19 cellular contexts compared by ENCODE assay signal in the genomic region with DNA sequence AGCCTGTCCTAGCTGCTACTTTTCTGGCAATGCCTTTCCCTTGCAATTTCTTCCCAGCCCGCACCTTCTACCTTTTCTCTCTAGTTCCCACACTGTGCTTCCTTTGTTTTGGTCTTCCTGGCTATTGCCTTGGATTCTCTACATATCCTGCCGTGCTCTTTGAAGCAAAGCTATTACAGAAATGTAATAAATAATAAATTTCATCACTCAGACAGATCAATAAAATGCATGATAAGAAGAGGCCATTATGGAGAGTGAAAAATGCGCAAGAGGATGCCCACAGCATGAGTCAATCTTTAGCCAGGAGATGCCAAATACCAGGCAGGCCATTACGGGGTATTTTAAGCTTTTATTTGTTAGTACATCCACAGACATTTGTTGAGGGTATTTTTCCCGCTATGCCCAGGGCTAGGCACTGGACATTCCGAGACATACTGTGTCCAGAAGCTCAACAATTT.
DNase-seq lines count a peak whose midpoint lies in the region; ATAC-seq and TF ChIP-seq lines count a peak whose summit lies in the region.
"Had no signal": no experiment of that assay in that cellular context is flagged by ENCODE, and none has a peak within 500 bp of the region (broad histone marks: within the 10 kb centered on the region; RNA-seq: fewer than 3 reads in every experiment).

No MANE protein-coding gene starts in this region.

- H3K27me3 Mint-ChIP-seq in Calu3 (ENCODE audit: unreplicated experiment): no peaks in the 10 kb centered on the region
- H3K27me3 Mint-ChIP-seq in activated T-cell treated with anti-CD3 and anti-CD28 coated beads, Interleukin-2, amount 50 U/mL, for 24 hours: no peaks in the 10 kb centered on the region
- H3K27me3 Mint-ChIP-seq: brain; naive thymus-derived CD4-positive, alpha-beta T cell had no signal

- no peaks in the 10 kb centered on the region for H3K79me2 ChIP-seq in Karpas-422 (ENCODE audit: low read length)
- H3K79me2 ChIP-seq in osteoblast (ENCODE audit: insufficient read depth, low read length): no peaks in the 10 kb centered on the region

- BruUV-seq in Calu3 (replicated peaks; lab: Mats Ljungman, UMichigan): no TSS peak

- TF ChIP-seq POLR2A in body of pancreas (IDR thresholded peaks at IDR 0.05): no peak

- no peak overlapping the region for H3K4me3 ChIP-seq in Karpas-422 (ENCODE audit: low read length)
- no peak overlapping the region for H3K4me3 ChIP-seq in body of pancreas
- no peak overlapping the region for H3K4me3 ChIP-seq in osteoblast (ENCODE audit: insufficient read depth, low read length)
- H3K4me3 ChIP-seq: coronary artery, stomach, vagina had no signal

- H3K36me3 Mint-ChIP-seq in Calu3 (ENCODE audit: insufficient read depth, unreplicated experiment): peaks cover 13% of the 10 kb centered on the region
- H3K36me3 Mint-ChIP-seq in activated T-cell treated with anti-CD3 and anti-CD28 coated beads, Interleukin-2, amount 50 U/mL, for 24 hours (ENCODE audit: low read depth): no peaks in the 10 kb centered on the region

- H3K4me1 Mint-ChIP-seq in Calu3 (ENCODE audit: low read depth, unreplicated experiment): peaks cover 35% of the 10 kb centered on the region
- peaks cover 3% of the 10 kb centered on the region for H3K4me1 Mint-ChIP-seq in activated T-cell treated with anti-CD3 and anti-CD28 coated beads, Interleukin-2, amount 50 U/mL, for 24 hours (ENCODE audit: low read depth)

- H3K9me3 Mint-ChIP-seq in Calu3 (ENCODE audit: low read depth, unreplicated experiment): no peaks in the 10 kb centered on the region
- peaks cover 3% of the 10 kb centered on the region for H3K9me3 Mint-ChIP-seq in activated T-cell treated with anti-CD3 and anti-CD28 coated beads, Interleukin-2, amount 50 U/mL, for 24 hours

- 0 out of 2 replicates have a peak overlapping the region, but pooled peaks have one; percentile 14 for H2AFZ ChIP-seq in Karpas-422 (ENCODE audit: low read length)
- no peak overlapping the region for H2AFZ ChIP-seq in osteoblast (ENCODE audit: low read length)

- H3K4me2 ChIP-seq in Karpas-422 (ENCODE audit: low read depth, low read length, poor library complexity, severe bottlenecking) (peak overlapping the region; percentile 1), osteoblast (ENCODE audit: insufficient read depth, low read length) (no peak overlapping the region)

- CTCF ChIA-PET in Calu3 (lab: Charles Lee): interaction anchor here (0.5 to 1.0 kb wide), 4 partner anchors 9 to 509 kb away, joined by 3 to 6 read pairs (median 4); no protein-coding TSS in a partner anchor

- no peaks in the 10 kb centered on the region for H3K27me3 ChIP-seq in Karpas-422 (ENCODE audit: low read length)
- H3K27me3 ChIP-seq in body of pancreas: no peaks in the 10 kb centered on the region
- no peaks in the 10 kb centered on the region for H3K27me3 ChIP-seq in osteoblast (ENCODE audit: insufficient read depth, low read length)
- H3K27me3 ChIP-seq: stomach, vagina had no signal

- peak overlapping the region; percentile 79; the same call in 1 of the 2 replicates for H3K27ac ChIP-seq in Karpas-422 (ENCODE audit: low read length)
- no peak overlapping the region for H3K27ac ChIP-seq in body of pancreas
- no peak overlapping the region for H3K27ac ChIP-seq in osteoblast (ENCODE audit: low read depth, low read length)
- H3K27ac ChIP-seq: coronary artery, stomach, vagina had no signal

- H4K20me1 ChIP-seq in Karpas-422 (ENCODE audit: insufficient read depth, low read depth, low read length): no peaks in the 10 kb centered on the region
- H4K20me1 ChIP-seq in osteoblast (ENCODE audit: insufficient read depth, low read length): no peaks in the 10 kb centered on the region

- H3K36me3 ChIP-seq in Karpas-422 (ENCODE audit: insufficient read depth, low read length) (no peaks in the 10 kb centered on the region), body of pancreas (replicated peaks in 1 of 2; ENCODE audit: insufficient read depth in 1 of 2, low read depth in 2 of 2) (no peaks in the 10 kb centered on the region), osteoblast (ENCODE audit: insufficient read depth, low read length) (no peaks in the 10 kb centered on the region)
- H3K36me3 ChIP-seq: stomach, vagina had no signal

- peaks cover 54% of the 10 kb centered on the region for H3K4me1 ChIP-seq in Karpas-422 (ENCODE audit: low read length)
- no peaks in the 10 kb centered on the region for H3K4me1 ChIP-seq in body of pancreas
- H3K4me1 ChIP-seq in osteoblast (ENCODE audit: insufficient read depth, low read length): no peaks in the 10 kb centered on the region
- H3K4me1 ChIP-seq: stomach, vagina had no signal

- TF ChIP-seq CTCF in Calu3 (IDR thresholded peaks at IDR 0.05; ENCODE audit: unreplicated experiment) (no peak), body of pancreas (IDR thresholded peaks at IDR 0.05) (no peak), osteoblast (IDR thresholded peaks at IDR 0.05; ENCODE audit: extremely low read depth, low read depth, low read length) (no peak)

- no peaks in the 10 kb centered on the region for H3K9me3 ChIP-seq in Karpas-422 (ENCODE audit: low read length)
- no peaks in the 10 kb centered on the region for H3K9me3 ChIP-seq in body of pancreas
- H3K9me3 ChIP-seq in osteoblast (ENCODE audit: low read depth, low read length): no peaks in the 10 kb centered on the region
- H3K9me3 ChIP-seq: stomach, vagina had no signal

- peak overlapping the region; percentile 9; the same call in 1 of the 2 replicates for H3K9ac ChIP-seq in Karpas-422 (ENCODE audit: low read length)

- no peaks in the 10 kb centered on the region for H3K9me2 ChIP-seq in Karpas-422 (replicated peaks; ENCODE audit: insufficient read depth, low read length)

- H3K4me3 Mint-ChIP-seq in Calu3 (ENCODE audit: low read depth, unreplicated experiment): peak overlapping the region; percentile 25
- no peak overlapping the region for H3K4me3 Mint-ChIP-seq in activated T-cell treated with anti-CD3 and anti-CD28 coated beads, Interleukin-2, amount 50 U/mL, for 24 hours
- H3K4me3 Mint-ChIP-seq: brain; naive thymus-derived CD4-positive, alpha-beta T cell; T-helper 2 cell treated with Interferon-gamma antibody and Interleukin-4, amounts not matched to agents 5 μg/mL and 100 μg/mL, for 36 hours had no signal

- peak overlapping the region; percentile 45 for H3K27ac Mint-ChIP-seq in Calu3 (ENCODE audit: unreplicated experiment)
- no peak overlapping the region for H3K27ac Mint-ChIP-seq in activated T-cell treated with anti-CD3 and anti-CD28 coated beads, Interleukin-2, amount 50 U/mL, for 24 hours
- H3K27ac Mint-ChIP-seq: T-helper 2 cell treated with Interferon-gamma antibody and Interleukin-4, amounts not matched to agents 5 μg/mL and 100 μg/mL, for 36 hours had no signal

- DNase-seq in Calu3 (peak; percentile 50), Karpas-422 (no peak), body of pancreas (no peak), osteoblast (ENCODE audit: insufficient read length, low spot score, missing footprints) (peak; percentile 19), NCI-H748 treated with DMSO at 0.1 percent for 48 hours (lab: John Stamatoyannopoulos, UW) (no peak)
- no peak for DNase-seq in activated T-cell treated with anti-CD3 and anti-CD28 coated beads, Interleukin-2, amount 50 U/mL, for 24 hours
- no peak for DNase-seq in stimulated activated CD8-positive, alpha-beta memory T cell treated with anti-CD3 and anti-CD28 coated beads, Interleukin-4, amount 100 ng/mL, for 48 hours
- DNase-seq: activated naive CD4-positive, alpha-beta T cell; HCEC 1CT; KG1; naive thymus-derived CD4-positive, alpha-beta T cell; NCI-H1417; Right ventricle myocardium superior; stomach had no signal

- peak; percentile 66 for ATAC-seq in body of pancreas
- ATAC-seq in GM21360 (IDR thresholded peaks at IDR 0.05; ENCODE audit: unreplicated experiment): no peak
- ATAC-seq: naive thymus-derived CD4-positive, alpha-beta T cell had no signal

- 34 to 37% methylated on average over 6 of the region's 6 CpGs for WGBS in body of pancreas, 2 donors

- intact Hi-C loops in Calu3 (cut with micrococcal nuclease; ENCODE audit: unreplicated experiment) (loop anchor here (5.0 to 10.0 kb wide), 2 partner anchors 81 to 323 kb away; no protein-coding TSS in a partner anchor), body of pancreas (cut with DNase I) (no loop called here)

Comparison
In these comparisons a context has a peak if more than half of its experiments do, and no peak if none do; other contexts are left out.
1. DNase-seq: peak in Calu3 (single experiment) and osteoblast (single experiment); none in Karpas-422 (single experiment), body of pancreas (0 of 4), activated T-cell treated with anti-CD3 and anti-CD28 coated beads, Interleukin-2, amount 50 U/mL, for 24 hours (single experiment), NCI-H748 treated with DMSO at 0.1 percent for 48 hours (single experiment) and stimulated activated CD8-positive, alpha-beta memory T cell treated with anti-CD3 and anti-CD28 coated beads, Interleukin-4, amount 100 ng/mL, for 48 hours (single experiment).